In the genomic region with DNA sequence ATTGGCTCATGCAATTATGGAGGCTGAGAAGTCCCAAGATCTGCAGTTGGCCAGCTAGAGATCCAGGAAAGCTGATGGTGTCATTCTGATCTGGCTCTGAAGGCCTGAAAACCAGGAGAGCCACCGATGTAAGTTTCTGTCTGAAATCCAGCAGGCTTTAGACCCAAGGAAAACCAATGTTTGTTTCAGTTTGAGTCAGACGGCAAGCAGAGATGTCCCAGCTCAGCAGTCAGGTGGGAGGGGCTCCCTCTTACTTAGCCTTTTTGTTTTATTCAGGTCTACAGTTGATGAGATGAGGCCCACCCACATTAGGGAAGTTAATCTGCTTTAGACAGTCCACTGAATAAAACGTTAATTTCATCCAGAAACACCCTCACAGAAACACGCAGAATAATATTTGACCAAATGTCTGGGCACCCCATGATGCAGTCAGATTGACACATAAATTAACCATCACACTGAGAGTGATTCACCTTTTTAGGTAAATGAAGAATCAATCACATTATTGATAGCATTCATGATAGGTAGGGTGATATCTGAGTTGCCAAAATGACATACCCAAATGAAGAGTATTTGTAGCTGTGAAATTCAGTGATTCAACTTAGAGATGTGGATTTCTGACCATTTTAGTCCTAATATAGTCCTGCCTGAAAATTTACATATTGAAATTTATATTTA, we compare ENCODE assay signal across 3 cellular contexts. TPM values are rescaled to one million over a fixed set of nuclear protein-coding genes. Genes with fewer than 3 reads are reported as not detected.
"Had no signal": no experiment of that assay in that cellular context is flagged by ENCODE, and none has a peak within 500 bp of the region (broad histone marks: within the 10 kb centered on the region; RNA-seq: fewer than 3 reads in every experiment).

No MANE protein-coding gene starts in this region.

RNA-seq across cellular contexts. Expression of gene GGT5, which starts 53.7 kb away (rescaled TPM):
- total RNA-seq: foreskin keratinocyte had no signal
- polyA plus RNA-seq: foreskin keratinocyte, immature natural killer cell, keratinocyte had no signal
